Comparison of ENCODE assay signal across 22 cellular contexts in the genomic region with DNA sequence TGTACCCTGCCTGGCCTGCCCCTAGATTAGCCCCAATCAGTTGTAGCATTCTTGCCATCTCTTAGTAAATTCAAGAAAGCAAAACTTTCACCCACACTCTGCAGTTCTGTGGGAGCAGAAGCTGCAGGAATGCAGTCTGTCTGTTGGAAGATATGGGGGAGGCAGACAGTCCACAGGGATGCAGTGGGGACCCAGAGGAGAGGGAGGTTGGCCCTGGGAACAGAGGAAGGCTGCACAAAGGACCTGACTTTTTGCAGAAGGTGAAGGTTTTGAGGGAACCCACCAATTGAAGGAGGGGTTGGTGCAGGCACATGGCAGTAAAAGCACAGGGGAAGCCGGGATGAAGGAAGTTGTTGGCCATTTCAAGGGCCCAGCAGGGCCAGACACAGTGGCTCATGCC.
"Had no signal": no experiment of that assay in that cellular context is flagged by ENCODE, and none has a peak within 500 bp of the region (broad histone marks: within the 10 kb centered on the region; RNA-seq: fewer than 3 reads in every experiment).

No MANE protein-coding gene starts in this region.

- DNase-seq: cortex of kidney; dorsolateral prefrontal cortex; effector CD8-positive, alpha-beta T cell; foreskin melanocyte; head of caudate nucleus; kidney; left cardiac atrium; left ventricle myocardium inferior; lower lobe of right lung; midbrain; psoas muscle; retina; spleen; stimulated activated CD4-positive, alpha-beta T cell treated with anti-CD3 and anti-CD28 coated beads, Interleukin-2, amount 100 ng/mL, for 24 hours; stimulated activated CD4-positive, alpha-beta T cell treated with anti-CD3 and anti-CD28 coated beads, Interleukin-4, amount 100 ng/mL, for 4 hours; stimulated activated naive CD4-positive, alpha-beta T cell treated with Interleukin-2 at 50 U/mL for 16 hours; uterus had no signal

- H3K4me2 ChIP-seq: hepatocyte had no signal

- H3K27me3 Mint-ChIP-seq: memory B cell; natural killer cell treated with Interleukin-12 subunit alpha and Interleukin-12 subunit beta and Interleukin-15 and Interleukin-18, amount 100 ng/mL, for 72 hours; type B pancreatic cell had no signal

- H3K36me3 ChIP-seq: uterus had no signal

- H3K36me3 Mint-ChIP-seq: natural killer cell treated with Interleukin-12 subunit alpha and Interleukin-12 subunit beta and Interleukin-15 and Interleukin-18, amount 100 ng/mL, for 72 hours had no signal

- H3K27me3 ChIP-seq: dorsolateral prefrontal cortex, hepatocyte, spleen, uterus had no signal

- ATAC-seq: left cardiac atrium; lower lobe of right lung; natural killer cell treated with Interleukin-12 subunit alpha and Interleukin-12 subunit beta and Interleukin-15 and Interleukin-18, amount 100 ng/mL, for 72 hours; psoas muscle; sciatic nerve had no signal

- H3K27ac Mint-ChIP-seq: memory B cell; natural killer cell treated with Interleukin-12 subunit alpha and Interleukin-12 subunit beta and Interleukin-15 and Interleukin-18, amount 100 ng/mL, for 72 hours; type B pancreatic cell had no signal

- H3K4me1 Mint-ChIP-seq: memory B cell had no signal

- H3K9me3 ChIP-seq: left ventricle myocardium inferior, lower lobe of right lung, psoas muscle, spleen, uterus had no signal

- H3K4me1 ChIP-seq: left ventricle myocardium inferior, lower lobe of right lung, psoas muscle, uterus had no signal

- H2AFZ ChIP-seq: hepatocyte had no signal

- H3K27ac ChIP-seq: hepatocyte, left ventricle myocardium inferior, lower lobe of right lung, psoas muscle, spleen, uterus had no signal

- H3K4me3 Mint-ChIP-seq: memory B cell; natural killer cell treated with Interleukin-12 subunit alpha and Interleukin-12 subunit beta and Interleukin-15 and Interleukin-18, amount 100 ng/mL, for 72 hours; type B pancreatic cell had no signal

- H3K4me3 ChIP-seq: dorsolateral prefrontal cortex, hepatocyte, left ventricle myocardium inferior, lower lobe of right lung, psoas muscle, spleen, uterus had no signal

- H3K9me3 Mint-ChIP-seq: memory B cell; natural killer cell treated with Interleukin-12 subunit alpha and Interleukin-12 subunit beta and Interleukin-15 and Interleukin-18, amount 100 ng/mL, for 72 hours; type B pancreatic cell had no signal
